Comparison of ENCODE assay signal across 1 cellular context in genomic region chr4:104500452-104500851, GRCh38.
TF ChIP-seq lines count a peak whose summit lies in the region.

No MANE protein-coding gene starts in this region.

TF ChIP-seq in HepG2, 621 proteins besides CTCF, POLR2A, EP300 and RAD21:
- TF ChIP-seq GZF1 (CRISPR knock-in tag; IDR thresholded peaks at IDR 0.05): no peak
- TF ChIP-seq ZNF652 (CRISPR knock-in tag; IDR thresholded peaks at IDR 0.05; ENCODE audit: borderline replicate concordance, low read depth): no peak
- no peak for TF ChIP-seq ZNF562 (CRISPR knock-in tag; IDR thresholded peaks at IDR 0.05; ENCODE audit: borderline replicate concordance)
- no peak for TF ChIP-seq ZNF841 (CRISPR knock-in tag; IDR thresholded peaks at IDR 0.05; ENCODE audit: borderline replicate concordance)
- TF ChIP-seq TFE3 (CRISPR knock-in tag; IDR thresholded peaks at IDR 0.05): no peak
- TF ChIP-seq MNT (IDR thresholded peaks at IDR 0.05): no peak
- TF ChIP-seq EHMT2 (IDR thresholded peaks at IDR 0.05; ENCODE audit: borderline replicate concordance, low read depth, low read length): no peak
- TF ChIP-seq MIXL1 (CRISPR knock-in tag; IDR thresholded peaks at IDR 0.05): no peak
- TF ChIP-seq ZNF564 (CRISPR knock-in tag; IDR thresholded peaks at IDR 0.05): no peak
- no peak for TF ChIP-seq ZBTB33 (CRISPR knock-in tag; IDR thresholded peaks at IDR 0.05)
- TF ChIP-seq TEAD3 (CRISPR knock-in tag; optimal IDR thresholded peaks at IDR 0.05; ENCODE audit: borderline replicate concordance): no peak
